Comparison of ENCODE assay signal across 27 cellular contexts in genomic region chr22:31332010-31332409, GRCh38.
"Had no signal": no experiment of that assay in that cellular context is flagged by ENCODE, and none has a peak within 500 bp of the region (broad histone marks: within the 10 kb centered on the region; RNA-seq: fewer than 3 reads in every experiment).

No MANE protein-coding gene starts in this region.

- H3K9me3 Mint-ChIP-seq: activated B cell treated with CpG ODN at 0.5 μM for 24 hours; activated naive CD8-positive, alpha-beta T cell treated with anti-CD3 and anti-CD28 coated beads, Interleukin-2, amount 10 ng/mL, durations not matched to agents 7 days and 5 days; effector memory CD8-positive, alpha-beta T cell; mesothelial cell of epicardium; natural killer cell treated with Interleukin-12 subunit alpha and Interleukin-12 subunit beta and Interleukin-15 and Interleukin-18, amount 100 ng/mL, for 72 hours; stimulated activated memory B cell treated with anti-CD40 and anti-IgM and Interleukin-4, amounts not matched to agents 10 μg/mL and 1 μg/mL and 100 μg/mL, for 72 hours; stimulated activated naive CD8-positive, alpha-beta T cell treated with anti-CD3 and anti-CD28 coated beads, Interleukin-15, amount 100 ng/mL, for 72 hours had no signal

- H3K4me1 ChIP-seq: thyroid gland had no signal

- H3K27me3 ChIP-seq: brain microvascular endothelial cell, gastrocnemius medialis, hepatocyte, thyroid gland, upper lobe of left lung, vagina had no signal

- H3K9me3 ChIP-seq: gastrocnemius medialis, thyroid gland, upper lobe of left lung, vagina had no signal

- H3K4me1 Mint-ChIP-seq: mesothelial cell of epicardium had no signal

- H3K27ac ChIP-seq: brain microvascular endothelial cell, gastrocnemius medialis, hepatocyte, thyroid gland, upper lobe of left lung, vagina had no signal

- H3K4me3 Mint-ChIP-seq: activated B cell treated with CpG ODN at 0.5 μM for 24 hours; activated CD4-positive, alpha-beta T cell treated with anti-CD3 and anti-CD28 coated beads for 36 hours; activated naive CD8-positive, alpha-beta T cell treated with anti-CD3 and anti-CD28 coated beads, Interleukin-2, amount 10 ng/mL, durations not matched to agents 7 days and 5 days; effector memory CD8-positive, alpha-beta T cell; mesothelial cell of epicardium; natural killer cell treated with Interleukin-12 subunit alpha and Interleukin-12 subunit beta and Interleukin-15 and Interleukin-18, amount 100 ng/mL, for 72 hours; stimulated activated memory B cell treated with anti-CD40 and anti-IgM and Interleukin-4, amounts not matched to agents 10 μg/mL and 1 μg/mL and 100 μg/mL, for 72 hours; stimulated activated naive CD8-positive, alpha-beta T cell treated with anti-CD3 and anti-CD28 coated beads, Interleukin-15, amount 100 ng/mL, for 72 hours had no signal

- H3K27ac Mint-ChIP-seq: activated B cell treated with CpG ODN at 0.5 μM for 24 hours; activated CD4-positive, alpha-beta T cell treated with anti-CD3 and anti-CD28 coated beads for 36 hours; activated naive CD8-positive, alpha-beta T cell treated with anti-CD3 and anti-CD28 coated beads, Interleukin-2, amount 10 ng/mL, durations not matched to agents 7 days and 5 days; mesothelial cell of epicardium; natural killer cell treated with Interleukin-12 subunit alpha and Interleukin-12 subunit beta and Interleukin-15 and Interleukin-18, amount 100 ng/mL, for 72 hours; progenitor cell of endocrine pancreas; stimulated activated memory B cell treated with anti-CD40 and anti-IgM and Interleukin-4, amounts not matched to agents 10 μg/mL and 1 μg/mL and 100 μg/mL, for 72 hours had no signal

- DNase-seq: activated B cell treated with CpG ODN at 0.5 μM for 24 hours; activated CD4-positive, alpha-beta T cell treated with anti-CD3 and anti-CD28 coated beads for 36 hours; activated CD8-positive, alpha-beta memory T cell treated with anti-CD3 and anti-CD28 coated beads for 24 hours; activated gamma-delta T cell; activated naive CD8-positive, alpha-beta T cell treated with anti-CD3 and anti-CD28 coated beads, Interleukin-2, amount 10 ng/mL, durations not matched to agents 7 days and 5 days; brain microvascular endothelial cell; cortex of kidney; effector memory CD8-positive, alpha-beta T cell; erythroblast; gastrocnemius medialis; glutamatergic neuron; left cardiac atrium; retina; small intestine; stimulated activated CD4-positive, alpha-beta T cell treated with anti-CD3 and anti-CD28 coated beads, Interleukin-4, amount 100 ng/mL, for 4 hours; stimulated activated CD8-positive, alpha-beta memory T cell treated with anti-CD3 and anti-CD28 coated beads, Interleukin-4, amount 100 ng/mL, for 48 hours; stimulated activated naive CD8-positive, alpha-beta T cell treated with anti-CD3 and anti-CD28 coated beads, Interleukin-15, amount 100 ng/mL, for 72 hours; substantia nigra; T-helper 2 cell; thyroid gland; upper lobe of left lung had no signal

- H3K4me3 ChIP-seq: gastrocnemius medialis, hepatocyte, thyroid gland, upper lobe of left lung, vagina had no signal

- H2AFZ ChIP-seq: hepatocyte had no signal

- H3K27me3 Mint-ChIP-seq: activated B cell treated with CpG ODN at 0.5 μM for 24 hours; activated CD4-positive, alpha-beta T cell treated with anti-CD3 and anti-CD28 coated beads for 36 hours; activated naive CD8-positive, alpha-beta T cell treated with anti-CD3 and anti-CD28 coated beads, Interleukin-2, amount 10 ng/mL, durations not matched to agents 7 days and 5 days; effector memory CD8-positive, alpha-beta T cell; natural killer cell treated with Interleukin-12 subunit alpha and Interleukin-12 subunit beta and Interleukin-15 and Interleukin-18, amount 100 ng/mL, for 72 hours; progenitor cell of endocrine pancreas; stimulated activated memory B cell treated with anti-CD40 and anti-IgM and Interleukin-4, amounts not matched to agents 10 μg/mL and 1 μg/mL and 100 μg/mL, for 72 hours; stimulated activated naive CD8-positive, alpha-beta T cell treated with anti-CD3 and anti-CD28 coated beads, Interleukin-15, amount 100 ng/mL, for 72 hours had no signal

- H3K4me2 ChIP-seq: hepatocyte had no signal
